Comparison of ENCODE assay signal across 8 cellular contexts in the genomic region with DNA sequence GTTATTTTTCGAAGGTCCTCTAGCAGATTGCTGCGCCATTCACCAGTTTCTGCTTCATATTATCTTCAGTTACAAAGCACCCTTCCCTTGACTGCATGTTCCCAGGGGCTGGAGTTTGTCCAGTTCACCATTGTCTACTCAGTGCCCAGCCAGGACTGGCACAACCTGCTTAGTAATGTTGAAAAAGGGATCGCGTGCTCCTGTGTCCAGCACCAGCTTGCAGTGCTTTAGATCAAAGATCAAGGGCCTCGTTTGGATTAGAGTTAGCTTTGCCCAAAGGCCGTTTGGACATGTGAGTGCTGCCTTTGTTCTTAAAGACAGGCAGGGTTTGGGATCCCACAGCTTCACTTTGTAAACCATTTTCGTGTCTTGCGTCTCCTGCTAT. TPM values are rescaled to one million over a fixed set of nuclear protein-coding genes. Genes with fewer than 3 reads are reported as not detected.
DNase-seq lines count a peak whose midpoint lies in the region; TF ChIP-seq lines count a peak whose summit lies in the region.

No MANE protein-coding gene starts in this region.

- peak overlapping the region; percentile 85 for H3K4me3 Mint-ChIP-seq in nephron progenitor cell

- peaks cover 21% of the 10 kb centered on the region for H3K27me3 Mint-ChIP-seq in nephron progenitor cell (ENCODE audit: low read depth, poor library complexity)

- peaks cover 5% of the 10 kb centered on the region for H3K36me3 Mint-ChIP-seq in nephron progenitor cell (ENCODE audit: low read depth)

- peak overlapping the region; percentile 85 for H3K4me3 ChIP-seq in HUES6 (ENCODE audit: low read depth, low read length)

- no peak overlapping the region for H3K27ac Mint-ChIP-seq in nephron progenitor cell

- H3K4me1 ChIP-seq in HUES6 (ENCODE audit: control insufficient read depth, insufficient read depth, low read length), result peaks cover 14% of the 10 kb centered on the region

- H3K9ac ChIP-seq in HUES6 (ENCODE audit: low read length), result no peak overlapping the region

- H3K4me1 Mint-ChIP-seq in nephron progenitor cell, result peaks cover 31% of the 10 kb centered on the region

- no peaks in the 10 kb centered on the region for H3K9me3 Mint-ChIP-seq in nephron progenitor cell

- H3K9me3 ChIP-seq in HUES6 (ENCODE audit: control insufficient read depth, insufficient read depth, low read depth, low read length), result no peaks in the 10 kb centered on the region

- H3K27me3 ChIP-seq in HUES6 (ENCODE audit: control insufficient read depth, insufficient read depth, low read length), result peaks cover 31% of the 10 kb centered on the region

- TF ChIP-seq CTCF in C4-2B (conservative IDR thresholded peaks at IDR 0.05) (no peak), nephron progenitor cell (IDR thresholded peaks at IDR 0.05) (no peak)

- no peak for DNase-seq in nephron progenitor cell
- DNase-seq in NCI-H187 treated with DMSO at 0.1 percent for 48 hours (lab: John Stamatoyannopoulos, UW), result no peak
- DNase-seq in DMS153 (lab: John Stamatoyannopoulos, UW), result no peak
- no peak for DNase-seq in NK-92 treated with Interleukin-12 subunit alpha and Interleukin-12 subunit beta, amount 100 ng/mL, for 24 hours (lab: John Stamatoyannopoulos, UW)
- no peak for DNase-seq in H4 (ENCODE audit: low spot score)

- H3K27ac ChIP-seq in C4-2B (peak overlapping the region; percentile 90), HUES6 (ENCODE audit: low read depth, low read length) (no peak overlapping the region), cingulate gyrus (ENCODE audit: low read depth, low read length) (peak overlapping the region; percentile 72)

- no peaks in the 10 kb centered on the region for H3K36me3 ChIP-seq in HUES6 (ENCODE audit: control insufficient read depth, insufficient read depth, low read length)

RNA-seq across cellular contexts. Expression of a gene that starts 0.9 kb away (rescaled TPM):
- 21.6 and 25.4 TPM in 2 replicates for total RNA-seq in H4 (2014; rRNA removed; shearing (Covaris generic))

RNA-seq across cellular contexts. Expression of a gene that starts 36.5 kb away (rescaled TPM):
- total RNA-seq in H4 (2014; rRNA removed; shearing (Covaris generic)), result 2.1 and 16.0 TPM in 2 replicates
